Comparison of ENCODE assay signal across 23 cellular contexts in the genomic region with DNA sequence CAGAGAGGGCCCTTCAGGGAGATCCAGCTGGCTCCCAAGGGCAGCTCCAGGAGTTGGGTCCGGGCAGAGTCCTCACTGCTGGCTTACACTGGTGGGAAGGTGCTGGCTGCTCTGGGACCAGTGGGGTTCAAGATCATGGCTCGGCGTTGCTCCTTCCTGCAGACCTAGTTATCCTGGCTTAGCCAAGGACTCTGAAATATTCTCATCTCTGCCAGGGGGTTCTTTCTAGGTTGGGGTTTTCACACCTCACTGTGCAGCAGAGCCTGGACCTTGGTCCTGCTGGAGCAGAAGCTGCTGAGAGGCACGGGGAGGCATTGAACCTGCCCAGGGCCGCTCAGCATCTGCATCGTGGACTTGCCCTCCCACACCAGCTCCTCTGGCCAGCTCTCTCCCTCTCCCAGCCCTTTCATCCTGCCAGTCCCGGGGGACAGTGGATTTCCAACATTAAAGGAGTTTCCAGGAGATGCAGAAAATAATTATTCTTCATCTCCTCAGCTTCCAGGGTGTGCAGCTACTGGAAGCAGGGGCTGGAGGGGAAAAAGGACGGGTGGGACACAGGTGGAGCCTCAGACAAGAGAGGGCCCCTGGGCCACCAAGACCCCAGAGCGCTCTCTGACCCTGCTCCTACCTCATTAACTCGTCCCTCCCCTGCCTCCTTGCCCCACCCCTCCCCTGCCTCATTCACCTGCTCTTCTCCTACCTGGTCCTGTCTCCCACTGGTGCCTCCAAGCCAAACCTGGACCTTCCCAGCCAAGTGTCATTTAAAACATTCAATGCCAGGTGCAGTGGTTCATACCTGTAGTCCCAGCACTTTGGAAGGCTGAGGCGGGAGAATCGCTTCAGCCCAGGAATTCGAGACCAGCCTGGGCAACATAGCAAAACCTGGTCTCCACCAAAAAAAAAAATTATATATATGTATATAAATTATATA. TPM values are rescaled to one million over a fixed set of nuclear protein-coding genes. Genes with fewer than 3 reads are reported as not detected.
DNase-seq lines count a peak whose midpoint lies in the region; ATAC-seq and TF ChIP-seq lines count a peak whose summit lies in the region.
"Had no signal": no experiment of that assay in that cellular context is flagged by ENCODE, and none has a peak within 500 bp of the region (broad histone marks: within the 10 kb centered on the region; RNA-seq: fewer than 3 reads in every experiment).

No MANE protein-coding gene starts in this region.

- H3K4me3 Mint-ChIP-seq in activated naive CD8-positive, alpha-beta T cell treated with anti-CD3 and anti-CD28 coated beads, Interleukin-2, amount 10 ng/mL, durations not matched to agents 7 days and 5 days, result no peak overlapping the region
- no peak overlapping the region for H3K4me3 Mint-ChIP-seq in activated naive CD8-positive, alpha-beta T cell treated with anti-CD3 and anti-CD28 coated beads, Interleukin-2, amount 50 U/mL, for 24 hours
- H3K4me3 Mint-ChIP-seq: activated B cell treated with CpG ODN at 0.5 μM for 24 hours; activated T-cell treated with anti-CD3 and anti-CD28 coated beads, Interleukin-2, amount 50 U/mL, for 72 hours; HFFc6; nephron progenitor cell had no signal

- no peak for ATAC-seq in activated naive CD8-positive, alpha-beta T cell treated with anti-CD3 and anti-CD28 coated beads, Interleukin-2, amount 10 ng/mL, durations not matched to agents 7 days and 5 days (ENCODE audit: low read depth)
- no peak for ATAC-seq in activated naive CD8-positive, alpha-beta T cell treated with anti-CD3 and anti-CD28 coated beads, Interleukin-2, amount 50 U/mL, for 24 hours
- ATAC-seq in left lung, result no peak
- ATAC-seq: activated T-cell treated with anti-CD3 and anti-CD28 coated beads, Interleukin-2, amount 50 U/mL, for 72 hours; left colon had no signal

- H3K27ac ChIP-seq in left lung, result no peak overlapping the region
- peak overlapping the region; percentile 10 for H3K27ac ChIP-seq in temporal lobe (ENCODE audit: low read depth, low read length)
- H3K27ac ChIP-seq: C4-2B, GM23248 had no signal

- no peak overlapping the region for H3K27ac Mint-ChIP-seq in activated naive CD8-positive, alpha-beta T cell treated with anti-CD3 and anti-CD28 coated beads, Interleukin-2, amount 10 ng/mL, durations not matched to agents 7 days and 5 days
- H3K27ac Mint-ChIP-seq in activated naive CD8-positive, alpha-beta T cell treated with anti-CD3 and anti-CD28 coated beads, Interleukin-2, amount 50 U/mL, for 24 hours, result no peak overlapping the region
- H3K27ac Mint-ChIP-seq: activated B cell treated with CpG ODN at 0.5 μM for 24 hours; activated T-cell treated with anti-CD3 and anti-CD28 coated beads, Interleukin-2, amount 50 U/mL, for 72 hours; HFFc6 had no signal

- H3K27me3 ChIP-seq in left lung, result peaks cover 0 to 5% of the 10 kb centered on the region in 2 donors

- intact Hi-C loops in left lung (cut with DNase I), result no loop called here

- POLR2A ChIA-PET in activated naive CD8-positive, alpha-beta T cell treated with anti-CD3 and anti-CD28 coated beads, Interleukin-2, amount 10 ng/mL, durations not matched to agents 7 days and 5 days (lab: Charles Lee), result no interaction called here

- H3K9me3 ChIP-seq in left lung, result no peaks in the 10 kb centered on the region

- H3K36me3 Mint-ChIP-seq in activated naive CD8-positive, alpha-beta T cell treated with anti-CD3 and anti-CD28 coated beads, Interleukin-2, amount 10 ng/mL, durations not matched to agents 7 days and 5 days, result no peaks in the 10 kb centered on the region
- H3K36me3 Mint-ChIP-seq in activated naive CD8-positive, alpha-beta T cell treated with anti-CD3 and anti-CD28 coated beads, Interleukin-2, amount 50 U/mL, for 24 hours (ENCODE audit: low read depth), result no peaks in the 10 kb centered on the region

- no peaks in the 10 kb centered on the region for H3K4me1 Mint-ChIP-seq in activated naive CD8-positive, alpha-beta T cell treated with anti-CD3 and anti-CD28 coated beads, Interleukin-2, amount 10 ng/mL, durations not matched to agents 7 days and 5 days
- H3K4me1 Mint-ChIP-seq in activated naive CD8-positive, alpha-beta T cell treated with anti-CD3 and anti-CD28 coated beads, Interleukin-2, amount 50 U/mL, for 24 hours, result no peaks in the 10 kb centered on the region
- H3K4me1 Mint-ChIP-seq: activated B cell treated with CpG ODN at 0.5 μM for 24 hours had no signal

- peaks cover 2% of the 10 kb centered on the region for H3K27me3 Mint-ChIP-seq in activated naive CD8-positive, alpha-beta T cell treated with anti-CD3 and anti-CD28 coated beads, Interleukin-2, amount 10 ng/mL, durations not matched to agents 7 days and 5 days
- H3K27me3 Mint-ChIP-seq in activated naive CD8-positive, alpha-beta T cell treated with anti-CD3 and anti-CD28 coated beads, Interleukin-2, amount 50 U/mL, for 24 hours, result no peaks in the 10 kb centered on the region

- DNase-seq in activated naive CD8-positive, alpha-beta T cell treated with anti-CD3 and anti-CD28 coated beads, Interleukin-2, amount 10 ng/mL, durations not matched to agents 7 days and 5 days, result peak; percentile 5
- no peak for DNase-seq in activated naive CD8-positive, alpha-beta T cell treated with anti-CD3 and anti-CD28 coated beads, Interleukin-2, amount 50 U/mL, for 24 hours
- DNase-seq in activated CD8-positive, alpha-beta memory T cell treated with anti-CD3 and anti-CD28 coated beads, Interleukin-2, amount 50 U/mL, for 48 hours, result peak; percentile 33
- DNase-seq in left lung, result peak; percentile 13 to 42
- DNase-seq in NCI-H446 treated with DMSO at 0.1 percent for 48 hours (lab: John Stamatoyannopoulos, UW), result no peak
- no peak for DNase-seq in LoVo (ENCODE audit: low spot score)
- DNase-seq in 8988T, result no peak
- DNase-seq: activated B cell treated with CpG ODN at 0.5 μM for 24 hours; activated CD4-positive, alpha-beta T cell treated with anti-CD3 and anti-CD28 coated beads, Interleukin-2, amount 50 U/mL, for 48 hours; activated naive CD4-positive, alpha-beta T cell treated with anti-CD3 and anti-CD28 coated beads, Interleukin-2, amount 50 U/mL, for 16 hours; activated T-cell treated with anti-CD3 and anti-CD28 coated beads, Interleukin-2, amount 50 U/mL, for 72 hours; central memory CD4-positive, alpha-beta T cell; GM23248; HFFc6; IMR-90; NCI-H1930; SHP77; SW 1271; T1000 had no signal

- H3K36me3 ChIP-seq in left lung, result no peaks in the 10 kb centered on the region

- H3K9me3 Mint-ChIP-seq in activated naive CD8-positive, alpha-beta T cell treated with anti-CD3 and anti-CD28 coated beads, Interleukin-2, amount 10 ng/mL, durations not matched to agents 7 days and 5 days, result no peaks in the 10 kb centered on the region
- no peaks in the 10 kb centered on the region for H3K9me3 Mint-ChIP-seq in activated naive CD8-positive, alpha-beta T cell treated with anti-CD3 and anti-CD28 coated beads, Interleukin-2, amount 50 U/mL, for 24 hours
- H3K9me3 Mint-ChIP-seq: activated B cell treated with CpG ODN at 0.5 μM for 24 hours; activated T-cell treated with anti-CD3 and anti-CD28 coated beads, Interleukin-2, amount 50 U/mL, for 72 hours; HFFc6; nephron progenitor cell had no signal

- no peak for TF ChIP-seq CTCF in left lung (IDR thresholded peaks at IDR 0.05)

- no peak overlapping the region for H3K4me3 ChIP-seq in left lung
- H3K4me3 ChIP-seq: GM23248 had no signal

- H3K4me1 ChIP-seq in left lung, result no peaks in the 10 kb centered on the region

RNA-seq across cellular contexts. Expression of gene JAKMIP3, which starts 42.5 kb away (rescaled TPM):
- total RNA-seq in activated naive CD8-positive, alpha-beta T cell treated with anti-CD3 and anti-CD28 coated beads, Interleukin-2, amount 10 ng/mL, durations not matched to agents 7 days and 5 days, result under 1 TPM; 0.17 to 0.28 TPM
- total RNA-seq in left lung (under 1 TPM; 0.38 to 0.42 TPM), temporal lobe (4.7 TPM)
- total RNA-seq: GM23248 had no signal

Comparison
In these comparisons a context has a peak if more than half of its experiments do, and no peak if none do; other contexts are left out.
1. DNase-seq: peak in activated naive CD8-positive, alpha-beta T cell treated with anti-CD3 and anti-CD28 coated beads, Interleukin-2, amount 10 ng/mL, durations not matched to agents 7 days and 5 days (single experiment), activated CD8-positive, alpha-beta memory T cell treated with anti-CD3 and anti-CD28 coated beads, Interleukin-2, amount 50 U/mL, for 48 hours (single experiment) and left lung (2 of 2); none in activated naive CD8-positive, alpha-beta T cell treated with anti-CD3 and anti-CD28 coated beads, Interleukin-2, amount 50 U/mL, for 24 hours (single experiment), NCI-H446 treated with DMSO at 0.1 percent for 48 hours (single experiment), LoVo (single experiment) and 8988T (single experiment).